19 cellular contexts compared by ENCODE assay signal in the genomic region with DNA sequence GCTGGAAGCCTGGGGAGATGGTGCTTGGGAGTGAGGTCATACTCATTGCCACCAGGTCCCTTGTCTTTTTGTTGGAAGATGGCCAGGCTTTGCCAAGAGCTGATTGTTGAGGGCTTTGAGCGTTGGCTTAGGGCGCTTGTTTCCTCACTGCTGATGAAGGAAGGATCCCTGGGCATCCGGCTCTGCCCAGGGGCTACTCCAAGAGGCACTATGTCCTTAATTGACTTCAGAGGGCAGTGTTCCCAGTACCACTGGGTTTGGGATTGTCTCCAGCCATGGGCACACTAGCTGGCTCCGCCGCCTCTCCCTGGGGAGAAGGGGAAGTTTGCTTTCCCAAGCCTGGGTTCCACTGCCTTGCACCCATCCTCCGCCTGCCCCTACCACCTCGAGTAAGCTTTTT. TPM values are rescaled to one million over a fixed set of nuclear protein-coding genes. Genes with fewer than 3 reads are reported as not detected.
DNase-seq lines count a peak whose midpoint lies in the region; ATAC-seq, FAIRE-seq and TF ChIP-seq lines count a peak whose summit lies in the region.
"Had no signal": no experiment of that assay in that cellular context is flagged by ENCODE, and none has a peak within 500 bp of the region (broad histone marks: within the 10 kb centered on the region; RNA-seq: fewer than 3 reads in every experiment).

No MANE protein-coding gene starts in this region.

- H3K4me1 ChIP-seq in thoracic aorta (ENCODE audit: control insufficient read depth in 1 of 2, low read depth in 2 of 2) = peaks cover 15 to 39% of the 10 kb centered on the region in 2 donors

- POLR2A ChIA-PET in RWPE1 (lab: Yijun Ruan, JAX; ENCODE audit: low non-redundant PET) = no interaction called here

- H3K4me3 ChIP-seq in thoracic aorta = no peak overlapping the region
- H3K4me3 ChIP-seq: PC-9 had no signal

- H3K9me3 ChIP-seq in thoracic aorta = no peaks in the 10 kb centered on the region

- ATAC-seq in thoracic aorta (ENCODE audit: insufficient number of reproducible peaks, low FRiP score, low read depth) (no peak), HG02642 (IDR thresholded peaks at IDR 0.05; ENCODE audit: poor library complexity, unreplicated experiment) (no peak)

- H3K27me3 ChIP-seq in thoracic aorta (replicated peaks; ENCODE audit: insufficient read depth) = no peaks in the 10 kb centered on the region

- CTCF ChIA-PET in RWPE1 (lab: Yijun Ruan, JAX) = no interaction called here

- no peak overlapping the region for H3K27ac ChIP-seq in thoracic aorta
- no peak overlapping the region for H3K27ac ChIP-seq in RWPE1
- H3K27ac ChIP-seq: PC-9 had no signal

- H3K36me3 ChIP-seq in thoracic aorta = no peaks in the 10 kb centered on the region

- no peak for TF ChIP-seq CTCF in thoracic aorta (IDR thresholded peaks at IDR 0.05)
- TF ChIP-seq CTCF in D721Med (IDR thresholded peaks at IDR 0.05; ENCODE audit: insufficient read depth, missing control alignments) = no peak
- TF ChIP-seq CTCF in RWPE1 (conservative IDR thresholded peaks at IDR 0.05; ENCODE audit: low read depth) = no peak

- FAIRE-seq in D721Med (lab: Jason Lieb, UNC) = no peak
- FAIRE-seq: H1 had no signal

- DNase-seq in DMS53 (lab: John Stamatoyannopoulos, UW) = peak; percentile 6
- no peak for DNase-seq in DMS53 treated with DMSO at 0.1 percent for 48 hours (lab: John Stamatoyannopoulos, UW; ENCODE audit: unreplicated experiment)
- DNase-seq in amygdala (lab: John Stamatoyannopoulos, UW) = peak in 32 of 56 donors; percentile 2 to 75 (median 31)
- DNase-seq in medulla oblongata (ENCODE audit: extremely low spot score) = peak; percentile 76
- peak; percentile 6 for DNase-seq in thoracic aorta (ENCODE audit: low spot score)
- no peak for DNase-seq in D721Med (ENCODE audit: insufficient read length, low spot score)
- no peak for DNase-seq in RWPE1 (ENCODE audit: low spot score)
- DNase-seq: 8988T, COR-L47, HFFc6, KG1, NCI-H1092, NCI-H446, PC-9, SHP77 had no signal

RNA-seq across cellular contexts. Expression of gene RGMA, which starts 57.2 kb away (rescaled TPM):
- total RNA-seq in thoracic aorta = 10 to 100 TPM; 22.1 to 55.7 TPM
- total RNA-seq: Daoy, M059J had no signal

Comparison
In these comparisons a context has a peak if more than half of its experiments do, and no peak if none do; other contexts are left out.
1. DNase-seq: peak in DMS53 (single experiment), amygdala (32 of 56), medulla oblongata (single experiment) and thoracic aorta (single experiment); none in DMS53 treated with DMSO at 0.1 percent for 48 hours (single experiment), D721Med (single experiment) and RWPE1 (single experiment).